8 cellular contexts compared by ENCODE assay signal in the genomic region with DNA sequence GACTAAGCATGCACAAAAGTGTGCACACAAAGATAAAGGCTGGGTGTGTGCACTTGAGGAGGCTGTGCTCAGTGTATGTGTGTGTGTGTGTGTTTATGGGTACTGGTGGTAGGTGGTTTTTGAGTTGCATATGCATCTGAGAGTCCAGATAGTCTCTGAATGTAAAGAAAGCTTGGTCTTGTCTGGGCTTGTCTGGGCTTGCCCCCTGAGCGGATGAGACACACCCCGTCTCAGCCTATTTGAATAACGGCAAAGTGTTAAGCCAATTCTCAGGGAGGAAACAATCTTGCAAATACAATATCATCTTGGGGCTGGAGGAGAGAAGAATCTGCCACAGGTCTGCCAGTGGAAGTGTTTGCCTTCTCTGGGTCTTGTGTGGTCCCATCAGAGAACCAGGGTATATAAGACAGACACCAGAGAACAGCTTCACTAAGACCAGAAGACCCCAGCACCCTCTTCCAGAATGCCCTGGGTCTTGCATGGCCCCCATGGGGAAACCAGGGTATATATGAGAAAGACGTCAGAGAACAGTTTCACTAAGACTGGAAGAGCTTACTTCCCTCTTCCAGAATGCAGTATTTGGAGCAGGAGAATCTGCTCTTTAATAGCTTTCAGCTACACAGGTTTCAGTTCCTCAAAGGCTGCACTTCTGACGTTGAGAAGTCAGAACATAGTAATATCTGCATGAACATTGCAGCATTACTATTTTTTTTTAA. TPM values are rescaled to one million over a fixed set of nuclear protein-coding genes. Genes with fewer than 3 reads are reported as not detected.
A peak's percentile ranks its signal among the peaks of the same experiment; 100 is the strongest.
DNase-seq lines count a peak whose midpoint lies in the region; ATAC-seq, FAIRE-seq and TF ChIP-seq lines count a peak whose summit lies in the region.

No MANE protein-coding gene starts in this region.

- peaks cover 3% of the 10 kb centered on the region for H3K4me1 Mint-ChIP-seq in T-helper 17 cell

- H3K4me3 ChIP-seq in GM06990 (replicated peaks; ENCODE audit: low read depth, low read length): no peak overlapping the region

- no peaks in the 10 kb centered on the region for H3K36me3 ChIP-seq in GM06990 (ENCODE audit: control insufficient read depth, insufficient read depth, low read length)

- H3K27me3 ChIP-seq in GM06990 (replicated peaks; ENCODE audit: control insufficient read depth, insufficient read depth, low read length): no peaks in the 10 kb centered on the region

- peaks cover under 1% of the 10 kb centered on the region for H3K27me3 Mint-ChIP-seq in T-helper 17 cell

- H3K4me3 Mint-ChIP-seq in T-helper 17 cell: no peak overlapping the region

- H3K9me3 ChIP-seq in T-helper 17 cell (ENCODE audit: control insufficient read depth, low read length, poor library complexity, severe bottlenecking): no peaks in the 10 kb centered on the region

- peaks cover 2% of the 10 kb centered on the region for H3K36me3 Mint-ChIP-seq in T-helper 17 cell (ENCODE audit: low read depth)

- FAIRE-seq in frontal cortex (lab: Jason Lieb, UNC): no peak

- DNase-seq in GM06990 (ENCODE audit: extremely low read depth, insufficient read length) (peak; percentile 84), T-helper 17 cell (no peak), pons (ENCODE audit: low spot score) (peak; percentile 73), occipital lobe (lab: John Stamatoyannopoulos, UW) (no peak), epidermal melanocyte (ENCODE audit: insufficient read length, low spot score) (no peak), frontal cortex (ENCODE audit: low spot score in 2 of 2) (no peak)

- H3K27ac Mint-ChIP-seq in T-helper 17 cell: no peak overlapping the region

- no peak for TF ChIP-seq CTCF in GM06990 (IDR thresholded peaks at IDR 0.05; ENCODE audit: insufficient read depth, low read length, poor library complexity, severe bottlenecking)

- ATAC-seq in GM19452 (IDR thresholded peaks at IDR 0.05; ENCODE audit: unreplicated experiment) (peak; percentile 74), HG03342 (IDR thresholded peaks at IDR 0.05; ENCODE audit: unreplicated experiment) (peak; percentile 73), T-helper 17 cell (peak; percentile 61)

RNA-seq across cellular contexts. Expression of a gene that starts 13.4 kb away (rescaled TPM):
- total RNA-seq in T-helper 17 cell (1 to 10 TPM; 3.0 to 4.5 TPM), occipital lobe (not detected), frontal cortex (not detected)

RNA-seq across cellular contexts. Expression of a gene that starts 46.7 kb away (rescaled TPM):
- total RNA-seq in T-helper 17 cell (1 to 10 TPM; 2.2 to 3.3 TPM), occipital lobe (2.2 TPM), frontal cortex (2.0 TPM)

Comparison
In these comparisons a context has a peak if more than half of its experiments do, and no peak if none do; other contexts are left out.
1. DNase-seq: peak in GM06990 (single experiment) and pons (single experiment); none in T-helper 17 cell (0 of 3), occipital lobe (single experiment), epidermal melanocyte (single experiment) and frontal cortex (0 of 2).
2. Peak in every context shown above with its lines, with median percentiles within 50 percentile points of each other: ATAC-seq.